Comparison of ENCODE assay signal across 1 cellular context in the genomic region with DNA sequence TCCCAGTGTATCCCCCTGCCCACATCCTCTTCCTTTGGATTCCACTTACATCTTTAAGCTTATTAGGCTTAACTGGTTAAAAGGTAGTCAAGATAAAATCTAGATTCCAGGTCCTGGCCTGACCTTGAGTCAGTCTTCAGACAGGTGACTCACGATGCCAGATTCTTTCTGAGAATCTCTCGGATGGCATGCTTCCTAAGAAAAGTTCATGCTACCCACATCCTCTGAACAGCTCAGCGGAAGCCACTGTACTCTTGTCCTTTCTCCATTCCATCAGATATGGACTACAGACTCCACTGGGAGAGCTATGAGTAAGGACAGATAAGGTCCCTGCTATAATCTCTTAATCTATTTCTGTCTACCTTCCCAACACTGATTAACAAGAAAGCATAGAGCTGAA.
A peak's percentile ranks its signal among the peaks of the same experiment; 100 is the strongest.
TF ChIP-seq lines count a peak whose summit lies in the region.

No MANE protein-coding gene starts in this region.

TF ChIP-seq in SK-N-SH treated with all-trans-retinoic acid at 6 μM for 48 hours, 23 proteins besides CTCF, POLR2A, EP300 and RAD21 (continued from another document):
- TF ChIP-seq, protein P1, sequence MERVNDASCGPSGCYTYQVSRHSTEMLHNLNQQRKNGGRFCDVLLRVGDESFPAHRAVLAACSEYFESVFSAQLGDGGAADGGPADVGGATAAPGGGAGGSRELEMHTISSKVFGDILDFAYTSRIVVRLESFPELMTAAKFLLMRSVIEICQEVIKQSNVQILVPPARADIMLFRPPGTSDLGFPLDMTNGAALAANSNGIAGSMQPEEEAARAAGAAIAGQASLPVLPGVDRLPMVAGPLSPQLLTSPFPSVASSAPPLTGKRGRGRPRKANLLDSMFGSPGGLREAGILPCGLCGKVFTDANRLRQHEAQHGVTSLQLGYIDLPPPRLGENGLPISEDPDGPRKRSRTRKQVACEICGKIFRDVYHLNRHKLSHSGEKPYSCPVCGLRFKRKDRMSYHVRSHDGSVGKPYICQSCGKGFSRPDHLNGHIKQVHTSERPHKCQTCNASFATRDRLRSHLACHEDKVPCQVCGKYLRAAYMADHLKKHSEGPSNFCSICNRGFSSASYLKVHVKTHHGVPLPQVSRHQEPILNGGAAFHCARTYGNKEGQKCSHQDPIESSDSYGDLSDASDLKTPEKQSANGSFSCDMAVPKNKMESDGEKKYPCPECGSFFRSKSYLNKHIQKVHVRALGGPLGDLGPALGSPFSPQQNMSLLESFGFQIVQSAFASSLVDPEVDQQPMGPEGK (CRISPR knock-in tag; IDR thresholded peaks at IDR 0.05; ENCODE audit: borderline replicate concordance) = no peak
- no peak for TF ChIP-seq ZFP30 (CRISPR knock-in tag; IDR thresholded peaks at IDR 0.05)
- TF ChIP-seq, protein P2, sequence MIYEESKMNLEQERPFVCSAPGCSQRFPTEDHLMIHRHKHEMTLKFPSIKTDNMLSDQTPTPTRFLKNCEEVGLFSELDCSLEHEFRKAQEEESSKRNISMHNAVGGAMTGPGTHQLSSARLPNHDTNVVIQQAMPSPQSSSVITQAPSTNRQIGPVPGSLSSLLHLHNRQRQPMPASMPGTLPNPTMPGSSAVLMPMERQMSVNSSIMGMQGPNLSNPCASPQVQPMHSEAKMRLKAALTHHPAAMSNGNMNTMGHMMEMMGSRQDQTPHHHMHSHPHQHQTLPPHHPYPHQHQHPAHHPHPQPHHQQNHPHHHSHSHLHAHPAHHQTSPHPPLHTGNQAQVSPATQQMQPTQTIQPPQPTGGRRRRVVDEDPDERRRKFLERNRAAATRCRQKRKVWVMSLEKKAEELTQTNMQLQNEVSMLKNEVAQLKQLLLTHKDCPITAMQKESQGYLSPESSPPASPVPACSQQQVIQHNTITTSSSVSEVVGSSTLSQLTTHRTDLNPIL (CRISPR knock-in tag; IDR thresholded peaks at IDR 0.05; ENCODE audit: low read depth) = no peak
- TF ChIP-seq OSR1 (CRISPR knock-in tag; IDR thresholded peaks at IDR 0.05) = no peak
- 0 out of 2 replicates have a peak, but pooled peaks have one; percentile 61 for TF ChIP-seq SNAI2 (CRISPR knock-in tag; IDR thresholded peaks at IDR 0.05)
- TF ChIP-seq TCF4 (CRISPR knock-in tag; IDR thresholded peaks at IDR 0.05; ENCODE audit: borderline replicate concordance) = no peak
- TF ChIP-seq ZC3H10 (CRISPR knock-in tag; IDR thresholded peaks at IDR 0.05) = no peak
- peak; percentile 89 for TF ChIP-seq ISL1 (CRISPR knock-in tag; IDR thresholded peaks at IDR 0.05)
- no peak for TF ChIP-seq ARNTL (CRISPR knock-in tag; IDR thresholded peaks at IDR 0.05; ENCODE audit: borderline replicate concordance, low read depth)
- TF ChIP-seq, protein P3, sequence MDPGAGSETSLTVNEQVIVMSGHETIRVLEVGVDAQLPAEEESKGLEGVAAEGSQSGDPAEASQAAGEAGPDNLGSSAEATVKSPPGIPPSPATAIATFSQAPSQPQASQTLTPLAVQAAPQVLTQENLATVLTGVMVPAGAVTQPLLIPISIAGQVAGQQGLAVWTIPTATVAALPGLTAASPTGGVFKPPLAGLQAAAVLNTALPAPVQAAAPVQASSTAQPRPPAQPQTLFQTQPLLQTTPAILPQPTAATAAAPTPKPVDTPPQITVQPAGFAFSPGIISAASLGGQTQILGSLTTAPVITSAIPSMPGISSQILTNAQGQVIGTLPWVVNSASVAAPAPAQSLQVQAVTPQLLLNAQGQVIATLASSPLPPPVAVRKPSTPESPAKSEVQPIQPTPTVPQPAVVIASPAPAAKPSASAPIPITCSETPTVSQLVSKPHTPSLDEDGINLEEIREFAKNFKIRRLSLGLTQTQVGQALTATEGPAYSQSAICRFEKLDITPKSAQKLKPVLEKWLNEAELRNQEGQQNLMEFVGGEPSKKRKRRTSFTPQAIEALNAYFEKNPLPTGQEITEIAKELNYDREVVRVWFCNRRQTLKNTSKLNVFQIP (CRISPR knock-in tag; IDR thresholded peaks at IDR 0.05; ENCODE audit: borderline replicate concordance, low read depth) = no peak
